9 cellular contexts compared by ENCODE assay signal in genomic region chr21:40386301-40386911, GRCh38.
DNase-seq lines count a peak whose midpoint lies in the region; ATAC-seq lines count a peak whose summit lies in the region.
"Had no signal": no experiment of that assay in that cellular context is flagged by ENCODE, and none has a peak within 500 bp of the region (broad histone marks: within the 10 kb centered on the region; RNA-seq: fewer than 3 reads in every experiment).

No MANE protein-coding gene starts in this region.

- H3K4me3 Mint-ChIP-seq in activated naive CD8-positive, alpha-beta T cell treated with anti-CD3 and anti-CD28 coated beads, Interleukin-2, amount 10 ng/mL, durations not matched to agents 7 days and 5 days = no peak overlapping the region
- H3K4me3 Mint-ChIP-seq: activated B cell treated with CpG ODN at 0.5 μM for 24 hours had no signal

- peak; percentile 17 for DNase-seq in NCI-H510A treated with DMSO at 0.1 percent for 48 hours (lab: John Stamatoyannopoulos, UW)
- no peak for DNase-seq in NCI-H510A (lab: John Stamatoyannopoulos, UW)
- peak; percentile 73 for DNase-seq in NCI-H1092 (lab: John Stamatoyannopoulos, UW)
- DNase-seq in activated naive CD8-positive, alpha-beta T cell treated with anti-CD3 and anti-CD28 coated beads, Interleukin-2, amount 10 ng/mL, durations not matched to agents 7 days and 5 days = peak; percentile 47
- peak in 33 of 51 donors; percentile 1 to 66 (median 15) for DNase-seq in hypothalamus (lab: John Stamatoyannopoulos, UW)
- DNase-seq in stimulated activated CD4-positive, alpha-beta T cell treated with anti-CD3 and anti-CD28 coated beads, Interleukin-4, amount 100 ng/mL, for 1 hour = peak; percentile 49
- DNase-seq in inferior parietal cortex (ENCODE audit: extremely low spot score) = no peak
- DNase-seq: activated B cell treated with CpG ODN at 0.5 μM for 24 hours had no signal

- no peaks in the 10 kb centered on the region for H3K9me3 Mint-ChIP-seq in activated naive CD8-positive, alpha-beta T cell treated with anti-CD3 and anti-CD28 coated beads, Interleukin-2, amount 10 ng/mL, durations not matched to agents 7 days and 5 days

- POLR2A ChIA-PET in activated naive CD8-positive, alpha-beta T cell treated with anti-CD3 and anti-CD28 coated beads, Interleukin-2, amount 10 ng/mL, durations not matched to agents 7 days and 5 days (lab: Charles Lee) = no interaction called here

- H3K27ac Mint-ChIP-seq in activated naive CD8-positive, alpha-beta T cell treated with anti-CD3 and anti-CD28 coated beads, Interleukin-2, amount 10 ng/mL, durations not matched to agents 7 days and 5 days = no peak overlapping the region
- H3K27ac Mint-ChIP-seq: activated B cell treated with CpG ODN at 0.5 μM for 24 hours had no signal

- H3K27me3 Mint-ChIP-seq in activated naive CD8-positive, alpha-beta T cell treated with anti-CD3 and anti-CD28 coated beads, Interleukin-2, amount 10 ng/mL, durations not matched to agents 7 days and 5 days = peaks cover 3% of the 10 kb centered on the region
- H3K27me3 Mint-ChIP-seq: activated B cell treated with CpG ODN at 0.5 μM for 24 hours had no signal

- no peaks in the 10 kb centered on the region for H3K4me1 Mint-ChIP-seq in activated naive CD8-positive, alpha-beta T cell treated with anti-CD3 and anti-CD28 coated beads, Interleukin-2, amount 10 ng/mL, durations not matched to agents 7 days and 5 days
- H3K4me1 Mint-ChIP-seq: activated B cell treated with CpG ODN at 0.5 μM for 24 hours had no signal

- no peaks in the 10 kb centered on the region for H3K36me3 Mint-ChIP-seq in activated naive CD8-positive, alpha-beta T cell treated with anti-CD3 and anti-CD28 coated beads, Interleukin-2, amount 10 ng/mL, durations not matched to agents 7 days and 5 days

- ATAC-seq in activated naive CD8-positive, alpha-beta T cell treated with anti-CD3 and anti-CD28 coated beads, Interleukin-2, amount 10 ng/mL, durations not matched to agents 7 days and 5 days (ENCODE audit: low read depth) = no peak
- ATAC-seq in HG02938 (IDR thresholded peaks at IDR 0.05; ENCODE audit: unreplicated experiment) = no peak

Comparison
In these comparisons a context has a peak if more than half of its experiments do, and no peak if none do; other contexts are left out.
1. DNase-seq: peak in NCI-H510A treated with DMSO at 0.1 percent for 48 hours (single experiment), NCI-H1092 (single experiment), activated naive CD8-positive, alpha-beta T cell treated with anti-CD3 and anti-CD28 coated beads, Interleukin-2, amount 10 ng/mL, durations not matched to agents 7 days and 5 days (single experiment), hypothalamus (33 of 51) and stimulated activated CD4-positive, alpha-beta T cell treated with anti-CD3 and anti-CD28 coated beads, Interleukin-4, amount 100 ng/mL, for 1 hour (single experiment); none in NCI-H510A (single experiment) and inferior parietal cortex (single experiment).